ENCODE assay signal across 8 cellular contexts in genomic region chr17:45428050-45428953, GRCh38. TPM values are rescaled to one million over a fixed set of nuclear protein-coding genes. Genes with fewer than 3 reads are reported as not detected.
A peak's percentile ranks its signal among the peaks of the same experiment; 100 is the strongest.
DNase-seq lines count a peak whose midpoint lies in the region; ATAC-seq and TF ChIP-seq lines count a peak whose summit lies in the region.

No MANE protein-coding gene starts in this region.

- H3K9ac ChIP-seq in HUES6 (ENCODE audit: low read length) (no peak overlapping the region), OCI-LY1 (ENCODE audit: low read length) (peak overlapping the region; percentile 8; the same call in 1 of the 2 replicates)

- H3K4me3 Mint-ChIP-seq in naive B cell: peak overlapping the region; percentile 80 to 96 (median 92)
- peak overlapping the region; percentile 77 for H3K4me3 Mint-ChIP-seq in stimulated activated memory B cell treated with anti-CD40 and anti-IgM and Interleukin-4, amounts not matched to agents 10 μg/mL and 1 μg/mL and 100 μg/mL, for 72 hours

- DNase-seq in AG08396 (ENCODE audit: low spot score) (peak; percentile 86), activated T-cell treated with anti-CD3 and anti-CD28 coated beads for 1 hour (ENCODE audit: low read depth) (peak; percentile 75), epithelial cell of prostate (ENCODE audit: low read depth, low spot score) (no peak), naive B cell (peak; percentile 83)

- H3K4me3 ChIP-seq in HUES6 (ENCODE audit: low read depth, low read length) (peak overlapping the region; percentile 86), OCI-LY1 (ENCODE audit: low read depth, low read length, poor library complexity, severe bottlenecking) (peak overlapping the region; percentile 37)

- H3F3A ChIP-seq in OCI-LY1 (ENCODE audit: insufficient read depth, low read length): 0 out of 2 replicates have a peak, but pooled peaks cover 6% of the 10 kb centered on the region

- no peaks in the 10 kb centered on the region for H3K79me2 ChIP-seq in OCI-LY1 (ENCODE audit: insufficient read depth, low read length)

- peaks cover 18% of the 10 kb centered on the region for H3K4me1 ChIP-seq in HUES6 (ENCODE audit: control insufficient read depth, insufficient read depth, low read length)
- H3K4me1 ChIP-seq in OCI-LY1 (ENCODE audit: insufficient read depth, low read length, severe bottlenecking): peaks cover 40% of the 10 kb centered on the region

- no peaks in the 10 kb centered on the region for H3K9me3 ChIP-seq in HUES6 (ENCODE audit: control insufficient read depth, insufficient read depth, low read depth, low read length)
- H3K9me3 ChIP-seq in OCI-LY1 (ENCODE audit: low read length): no peaks in the 10 kb centered on the region

- ATAC-seq in GM19023 (IDR thresholded peaks at IDR 0.05; ENCODE audit: unreplicated experiment) (peak; percentile 45), naive B cell (ENCODE audit: low read depth in 2 of 2) (peak; percentile 70 to 72)
- ATAC-seq in stimulated activated memory B cell treated with anti-CD40 and anti-IgM and Interleukin-4, amounts not matched to agents 10 μg/mL and 1 μg/mL and 100 μg/mL, for 72 hours: peak; percentile 86

- no peaks in the 10 kb centered on the region for H3K9me3 Mint-ChIP-seq in naive B cell
- no peaks in the 10 kb centered on the region for H3K9me3 Mint-ChIP-seq in stimulated activated memory B cell treated with anti-CD40 and anti-IgM and Interleukin-4, amounts not matched to agents 10 μg/mL and 1 μg/mL and 100 μg/mL, for 72 hours

- no peaks in the 10 kb centered on the region for H3K27me3 Mint-ChIP-seq in naive B cell
- H3K27me3 Mint-ChIP-seq in stimulated activated memory B cell treated with anti-CD40 and anti-IgM and Interleukin-4, amounts not matched to agents 10 μg/mL and 1 μg/mL and 100 μg/mL, for 72 hours: no peaks in the 10 kb centered on the region

- no peaks in the 10 kb centered on the region for H4K20me1 ChIP-seq in OCI-LY1 (ENCODE audit: insufficient read depth, low read length)

- H3K27ac Mint-ChIP-seq in naive B cell: peak overlapping the region; percentile 79 to 97 (median 94)
- peak overlapping the region; percentile 84 for H3K27ac Mint-ChIP-seq in stimulated activated memory B cell treated with anti-CD40 and anti-IgM and Interleukin-4, amounts not matched to agents 10 μg/mL and 1 μg/mL and 100 μg/mL, for 72 hours

- TF ChIP-seq CTCF in OCI-LY1 (IDR thresholded peaks at IDR 0.05; ENCODE audit: low read length): peak; percentile 98

- no peak overlapping the region for H3K27ac ChIP-seq in HUES6 (ENCODE audit: low read depth, low read length)
- peak overlapping the region; percentile 75 for H3K27ac ChIP-seq in OCI-LY1 (ENCODE audit: low read depth, low read length, poor library complexity, severe bottlenecking)
- peak overlapping the region; percentile 6 for H3K27ac ChIP-seq in epithelial cell of prostate

- H3K4me2 ChIP-seq in OCI-LY1 (ENCODE audit: low read length): peak overlapping the region; percentile 60

- H3K36me3 ChIP-seq in HUES6 (ENCODE audit: control insufficient read depth, insufficient read depth, low read length) (no peaks in the 10 kb centered on the region), OCI-LY1 (ENCODE audit: insufficient read depth, low read length) (no peaks in the 10 kb centered on the region)

- no peak overlapping the region for H2AFZ ChIP-seq in OCI-LY1 (ENCODE audit: low read length)

- H3K4me1 Mint-ChIP-seq in naive B cell: peaks cover 31 to 51% (median 33%) of the 10 kb centered on the region in 3 donors
- peaks cover 45% of the 10 kb centered on the region for H3K4me1 Mint-ChIP-seq in stimulated activated memory B cell treated with anti-CD40 and anti-IgM and Interleukin-4, amounts not matched to agents 10 μg/mL and 1 μg/mL and 100 μg/mL, for 72 hours

- no peaks in the 10 kb centered on the region for H3K36me3 Mint-ChIP-seq in naive B cell
- H3K36me3 Mint-ChIP-seq in stimulated activated memory B cell treated with anti-CD40 and anti-IgM and Interleukin-4, amounts not matched to agents 10 μg/mL and 1 μg/mL and 100 μg/mL, for 72 hours: no peaks in the 10 kb centered on the region

- H3K27me3 ChIP-seq in HUES6 (ENCODE audit: control insufficient read depth, insufficient read depth, low read length) (peaks cover 63% of the 10 kb centered on the region), OCI-LY1 (ENCODE audit: insufficient read depth, low read length) (no peaks in the 10 kb centered on the region)

- no peaks in the 10 kb centered on the region for H3K9me2 ChIP-seq in OCI-LY1 (ENCODE audit: low read depth, low read length)

RNA-seq across cellular contexts. Expression of gene ARHGAP27, which starts 4.4 kb away (rescaled TPM):
- 10 to 100 TPM; 32.3 to 76.2 (median 40.9) TPM for polyA plus RNA-seq in naive B cell (ENCODE audit: low read depth in 6 of 6)
